Comparison of ENCODE assay signal across 1 cellular context in genomic region chr6:138958595-138958994, GRCh38.
TF ChIP-seq lines count a peak whose summit lies in the region.

No MANE protein-coding gene starts in this region.

TF ChIP-seq in HEK293, 187 proteins besides CTCF, POLR2A, EP300 and RAD21 (continued from another document):
- TF ChIP-seq PRDM4 (tag by site-specific recombination; IDR thresholded peaks at IDR 0.05) (no peak), ZNF280C (tag by site-specific recombination; IDR thresholded peaks at IDR 0.05) (no peak), ZNF670 (tag by site-specific recombination; IDR thresholded peaks at IDR 0.05; ENCODE audit: low read depth) (no peak), MYNN (tag by site-specific recombination; IDR thresholded peaks at IDR 0.05; ENCODE audit: borderline replicate concordance) (no peak), ZNF16 (tag by site-specific recombination; IDR thresholded peaks at IDR 0.05; ENCODE audit: low read depth) (no peak), ZNF837 (tag by site-specific recombination; IDR thresholded peaks at IDR 0.05) (no peak)
